In the genomic region with DNA sequence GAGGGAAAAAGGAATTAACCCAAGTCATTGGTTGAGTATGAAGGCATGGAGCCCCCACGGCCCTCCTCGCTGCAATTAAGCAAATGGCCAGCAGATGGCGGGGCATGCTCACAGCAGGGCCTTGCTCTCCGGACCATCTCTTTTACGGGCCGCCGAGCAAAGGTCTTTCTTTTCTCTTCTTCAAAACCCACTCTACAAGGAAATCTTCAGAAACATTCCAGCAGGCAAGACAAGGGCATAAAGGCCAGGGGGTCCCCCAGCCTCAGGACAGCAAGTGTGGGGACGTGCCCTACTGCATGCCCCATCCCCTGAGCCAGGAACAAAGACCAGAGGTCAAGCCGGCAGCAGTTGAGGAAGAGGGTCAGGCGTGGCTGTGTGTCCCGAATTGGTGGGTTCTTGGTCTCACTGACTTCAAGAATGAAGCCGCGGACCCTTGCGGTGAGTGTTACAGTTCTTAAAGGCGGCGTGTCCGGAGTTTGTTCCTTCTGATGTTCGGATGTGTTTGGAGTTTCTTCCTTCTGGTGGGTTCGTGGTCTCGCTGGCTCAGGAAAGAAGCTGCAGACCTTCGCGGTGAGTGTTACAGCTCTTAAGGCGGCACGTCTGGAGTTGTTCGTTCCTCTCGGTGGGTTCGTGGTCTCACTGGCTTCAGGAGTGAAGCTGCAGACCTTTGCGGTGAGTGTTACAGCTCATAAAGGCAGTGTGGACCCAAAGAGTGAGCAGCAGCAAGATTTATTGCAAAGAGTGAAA, we compare ENCODE assay signal across 8 cellular contexts. TPM values are rescaled to one million over a fixed set of nuclear protein-coding genes. Genes with fewer than 3 reads are reported as not detected.
A peak's percentile ranks its signal among the peaks of the same experiment; 100 is the strongest.
DNase-seq lines count a peak whose midpoint lies in the region; ATAC-seq and TF ChIP-seq lines count a peak whose summit lies in the region.
"Not testable (repeated sequence)": the region's sequence is repeated elsewhere in the genome, so short reads cannot be mapped to it uniquely, and the experiment has no call there.

No MANE protein-coding gene starts in this region.

- H3K9me3 Mint-ChIP-seq in activated naive CD4-positive, alpha-beta T cell treated with anti-CD3 and anti-CD28 coated beads, Interleukin-2, amount 50 U/mL, for 72 hours; glutamatergic neuron (ENCODE audit: unreplicated experiment): not testable (repeated sequence)

- not testable (repeated sequence) for H3K4me1 ChIP-seq in HEK293 (ENCODE audit: control insufficient read depth, insufficient read depth, low read length); osteoblast (ENCODE audit: insufficient read depth, low read length)

- H3K4me3 ChIP-seq in HEK293 (ENCODE audit: low read depth, low read length) = not testable (repeated sequence)
- H3K4me3 ChIP-seq in osteoblast (ENCODE audit: insufficient read depth, low read length) = peak overlapping the region; percentile 74

- not testable (repeated sequence) for H3K36me3 ChIP-seq in HEK293 (ENCODE audit: control insufficient read depth in 2 of 2, insufficient read depth in 1 of 2, low read length in 2 of 2); osteoblast (ENCODE audit: insufficient read depth, low read length)

- peak; percentile 92 to 96 for ATAC-seq in activated naive CD4-positive, alpha-beta T cell treated with anti-CD3 and anti-CD28 coated beads, Interleukin-2, amount 50 U/mL, for 72 hours

- TF ChIP-seq CTCF in HEK293 (tag by site-specific recombination; IDR thresholded peaks at IDR 0.05) (peak; percentile 86), glutamatergic neuron (IDR thresholded peaks at IDR 0.05; ENCODE audit: partially characterized antibody, unreplicated experiment) (peak; percentile 93), osteoblast (IDR thresholded peaks at IDR 0.05; ENCODE audit: extremely low read depth, low read depth, low read length) (peak; percentile 98)

- not testable (repeated sequence) for H3K79me2 ChIP-seq in osteoblast (ENCODE audit: insufficient read depth, low read length)

- H4K20me1 ChIP-seq in osteoblast (ENCODE audit: insufficient read depth, low read length) = not testable (repeated sequence)

- H3K4me3 Mint-ChIP-seq in glutamatergic neuron (ENCODE audit: unreplicated experiment) = not testable (repeated sequence)

- not testable (repeated sequence) for H3K27me3 Mint-ChIP-seq in glutamatergic neuron (ENCODE audit: unreplicated experiment)

- CTCF ChIA-PET in HEK293 (lab: Yijun Ruan, JAX) = interaction anchor here (0.6 to 9.0 kb wide), 32 partner anchors 11 to 1071 kb away, joined by 3 to 117 read pairs (median 4); partner anchors contain the start of gene LPIN3

- peak overlapping the region; percentile 10 to 86 for H3K27ac Mint-ChIP-seq in activated naive CD4-positive, alpha-beta T cell treated with anti-CD3 and anti-CD28 coated beads, Interleukin-2, amount 50 U/mL, for 72 hours
- not testable (repeated sequence) for H3K27ac Mint-ChIP-seq in glutamatergic neuron (ENCODE audit: unreplicated experiment)

- DNase-seq in EH (ENCODE audit: low read depth) = peak; percentile 77
- peak; percentile 31 for DNase-seq in NCI-H1105 (lab: John Stamatoyannopoulos, UW)
- DNase-seq in SW480 (ENCODE audit: low spot score) = peak; percentile 68
- DNase-seq in activated naive CD4-positive, alpha-beta T cell treated with anti-CD3 and anti-CD28 coated beads, Interleukin-2, amount 50 U/mL, for 72 hours (ENCODE audit: low spot score in 2 of 2) = peak; percentile 77 to 92
- peak; percentile 94 for DNase-seq in glutamatergic neuron
- DNase-seq in osteoblast (ENCODE audit: insufficient read length, low spot score, missing footprints) = peak; percentile 92
- peak; percentile 46 for DNase-seq in stromal cell of bone marrow (ENCODE audit: low read depth)

- not testable (repeated sequence) for H3K27me3 ChIP-seq in osteoblast (ENCODE audit: insufficient read depth, low read length)

- H3K9me3 ChIP-seq in HEK293 (ENCODE audit: control insufficient read depth, insufficient read depth, low read depth, low read length); osteoblast (ENCODE audit: low read depth, low read length): not testable (repeated sequence)

- peak overlapping the region; percentile 91 for H3K4me2 ChIP-seq in osteoblast (ENCODE audit: insufficient read depth, low read length)

- peak overlapping the region; percentile 95 for H2AFZ ChIP-seq in osteoblast (ENCODE audit: low read length)

- POLR2A ChIA-PET in HEK293 (lab: Yijun Ruan, JAX) = interaction anchor here (0.6 kb wide), 1 partner anchor 926 kb away, joined by 6 read pairs; no protein-coding TSS in a partner anchor

- not testable (repeated sequence) for H3K4me1 Mint-ChIP-seq in glutamatergic neuron (ENCODE audit: low read depth, unreplicated experiment)

- not testable (repeated sequence) for H3K36me3 Mint-ChIP-seq in activated naive CD4-positive, alpha-beta T cell treated with anti-CD3 and anti-CD28 coated beads, Interleukin-2, amount 50 U/mL, for 72 hours; glutamatergic neuron (ENCODE audit: unreplicated experiment)

- not testable (repeated sequence) for H3K27ac ChIP-seq in HEK293 (ENCODE audit: extremely low read depth, low read depth, low read length); osteoblast (ENCODE audit: low read depth, low read length)

TF ChIP-seq in HEK293, 187 proteins besides CTCF, POLR2A, EP300 and RAD21:
- TF ChIP-seq ZNF654 (tag by site-specific recombination; IDR thresholded peaks at IDR 0.05; ENCODE audit: low read depth) (peak; percentile 97), ZIC2 (tag by site-specific recombination; IDR thresholded peaks at IDR 0.05) (0 out of 2 replicates have a peak, but pooled peaks have one; percentile 10), PATZ1 (tag by site-specific recombination; IDR thresholded peaks at IDR 0.05) (0 out of 2 replicates have a peak, but pooled peaks have one; percentile 33), ZNF600 (tag by site-specific recombination; IDR thresholded peaks at IDR 0.05) (peak; percentile 63), ZSCAN30 (tag by site-specific recombination; IDR thresholded peaks at IDR 0.05) (peak; percentile 65; the same call in 1 of the 2 replicates)

RNA-seq across cellular contexts. Expression of gene TOP1, which starts 59.6 kb away (rescaled TPM):
- total RNA-seq in activated naive CD4-positive, alpha-beta T cell treated with anti-CD3 and anti-CD28 coated beads, Interleukin-2, amount 50 U/mL, for 72 hours = 10 to 100 TPM; 62.4 to 98.9 TPM
- total RNA-seq in glutamatergic neuron (ENCODE audit: unreplicated experiment) = 68.7 TPM
- total RNA-seq in osteoblast = 9.4 and 10.5 TPM in 2 replicates

Comparison
In these comparisons a context has a peak if more than half of its experiments do, and no peak if none do; other contexts are left out.
1. DNase-seq: peak in every context shown above with its lines; median percentile 94 in glutamatergic neuron; 92 in osteoblast; 84 in activated naive CD4-positive, alpha-beta T cell treated with anti-CD3 and anti-CD28 coated beads, Interleukin-2, amount 50 U/mL, for 72 hours; 77 in EH; 68 in SW480; 46 in stromal cell of bone marrow; 31 in NCI-H1105.